Comparison of ENCODE assay signal across 18 cellular contexts in genomic region chr18:46541626-46542189, GRCh38.
A peak's percentile ranks its signal among the peaks of the same experiment; 100 is the strongest.
DNase-seq lines count a peak whose midpoint lies in the region; ATAC-seq and TF ChIP-seq lines count a peak whose summit lies in the region.
"Had no signal": no experiment of that assay in that cellular context is flagged by ENCODE, and none has a peak within 500 bp of the region (broad histone marks: within the 10 kb centered on the region; RNA-seq: fewer than 3 reads in every experiment).

No MANE protein-coding gene starts in this region.

- intact Hi-C loops in natural killer cell (cut with micrococcal nuclease) = loop anchor here (5.0 kb wide), 1 partner anchor 49 kb away; no protein-coding TSS in a partner anchor

- no peak overlapping the region for H3K4me3 ChIP-seq in Jurkat, Clone E6-1 (ENCODE audit: low read length)
- H3K4me3 ChIP-seq: BLaER1 had no signal

- DNase-seq in activated naive CD8-positive, alpha-beta T cell treated with anti-CD3 and anti-CD28 coated beads, Interleukin-2, amount 10 ng/mL, durations not matched to agents 7 days and 5 days = no peak
- no peak for DNase-seq in activated naive CD8-positive, alpha-beta T cell treated with anti-CD3 and anti-CD28 coated beads, Interleukin-2, amount 50 U/mL, for 24 hours
- peak; percentile 12 for DNase-seq in Jurkat, Clone E6-1 (ENCODE audit: low read depth, low spot score)
- no peak for DNase-seq in natural killer cell
- DNase-seq in NCI-H128 (lab: John Stamatoyannopoulos, UW; ENCODE audit: unreplicated experiment) = no peak
- DNase-seq: 8988T; BE2C; C1 segment of cervical spinal cord; CD4-positive, alpha-beta memory T cell; CD8-positive, alpha-beta memory T cell; COR-L47; DMS 273 treated with DMSO at 0.1 percent for 48 hours; DMS153; DMS79; GF-D8 had no signal

- peaks cover 4% of the 10 kb centered on the region for H3K9me3 Mint-ChIP-seq in activated naive CD8-positive, alpha-beta T cell treated with anti-CD3 and anti-CD28 coated beads, Interleukin-2, amount 10 ng/mL, durations not matched to agents 7 days and 5 days
- H3K9me3 Mint-ChIP-seq in activated naive CD8-positive, alpha-beta T cell treated with anti-CD3 and anti-CD28 coated beads, Interleukin-2, amount 50 U/mL, for 24 hours = peaks cover 4% of the 10 kb centered on the region
- peaks cover 0 to 4% of the 10 kb centered on the region in 2 donors for H3K9me3 Mint-ChIP-seq in natural killer cell
- H3K9me3 Mint-ChIP-seq: CD14-positive monocyte had no signal

- no peak for TF ChIP-seq CTCF in natural killer cell (IDR thresholded peaks at IDR 0.05)

- no peak overlapping the region for H3K4me3 Mint-ChIP-seq in activated naive CD8-positive, alpha-beta T cell treated with anti-CD3 and anti-CD28 coated beads, Interleukin-2, amount 10 ng/mL, durations not matched to agents 7 days and 5 days
- no peak overlapping the region for H3K4me3 Mint-ChIP-seq in activated naive CD8-positive, alpha-beta T cell treated with anti-CD3 and anti-CD28 coated beads, Interleukin-2, amount 50 U/mL, for 24 hours
- no peak overlapping the region for H3K4me3 Mint-ChIP-seq in natural killer cell
- H3K4me3 Mint-ChIP-seq: CD14-positive monocyte; CD4-positive, alpha-beta memory T cell; CD4-positive, CD25-positive, alpha-beta regulatory T cell; CD8-positive, alpha-beta memory T cell had no signal

- POLR2A ChIA-PET in activated naive CD8-positive, alpha-beta T cell treated with anti-CD3 and anti-CD28 coated beads, Interleukin-2, amount 10 ng/mL, durations not matched to agents 7 days and 5 days (lab: Charles Lee) = no interaction called here

- no peak overlapping the region for H3K27ac Mint-ChIP-seq in activated naive CD8-positive, alpha-beta T cell treated with anti-CD3 and anti-CD28 coated beads, Interleukin-2, amount 10 ng/mL, durations not matched to agents 7 days and 5 days
- no peak overlapping the region for H3K27ac Mint-ChIP-seq in activated naive CD8-positive, alpha-beta T cell treated with anti-CD3 and anti-CD28 coated beads, Interleukin-2, amount 50 U/mL, for 24 hours
- H3K27ac Mint-ChIP-seq in natural killer cell = no peak overlapping the region
- H3K27ac Mint-ChIP-seq: CD14-positive monocyte; CD4-positive, alpha-beta memory T cell; CD4-positive, CD25-positive, alpha-beta regulatory T cell had no signal

- peaks cover 2% of the 10 kb centered on the region for H3K27me3 Mint-ChIP-seq in activated naive CD8-positive, alpha-beta T cell treated with anti-CD3 and anti-CD28 coated beads, Interleukin-2, amount 10 ng/mL, durations not matched to agents 7 days and 5 days
- H3K27me3 Mint-ChIP-seq in activated naive CD8-positive, alpha-beta T cell treated with anti-CD3 and anti-CD28 coated beads, Interleukin-2, amount 50 U/mL, for 24 hours = peaks cover 2% of the 10 kb centered on the region
- peaks cover 7% of the 10 kb centered on the region in 2 donors for H3K27me3 Mint-ChIP-seq in natural killer cell (ENCODE audit: low read depth in 2 of 2)

- H3K4me1 Mint-ChIP-seq in activated naive CD8-positive, alpha-beta T cell treated with anti-CD3 and anti-CD28 coated beads, Interleukin-2, amount 10 ng/mL, durations not matched to agents 7 days and 5 days = peaks cover 7% of the 10 kb centered on the region
- H3K4me1 Mint-ChIP-seq in activated naive CD8-positive, alpha-beta T cell treated with anti-CD3 and anti-CD28 coated beads, Interleukin-2, amount 50 U/mL, for 24 hours = peaks cover 2% of the 10 kb centered on the region
- no peaks in the 10 kb centered on the region for H3K4me1 Mint-ChIP-seq in natural killer cell
- H3K4me1 Mint-ChIP-seq: CD14-positive monocyte; CD4-positive, CD25-positive, alpha-beta regulatory T cell had no signal

- H3K36me3 Mint-ChIP-seq in activated naive CD8-positive, alpha-beta T cell treated with anti-CD3 and anti-CD28 coated beads, Interleukin-2, amount 10 ng/mL, durations not matched to agents 7 days and 5 days = no peaks in the 10 kb centered on the region
- no peaks in the 10 kb centered on the region for H3K36me3 Mint-ChIP-seq in activated naive CD8-positive, alpha-beta T cell treated with anti-CD3 and anti-CD28 coated beads, Interleukin-2, amount 50 U/mL, for 24 hours (ENCODE audit: low read depth)
- no peaks in the 10 kb centered on the region for H3K36me3 Mint-ChIP-seq in natural killer cell
- H3K36me3 Mint-ChIP-seq: CD4-positive, alpha-beta memory T cell; CD4-positive, CD25-positive, alpha-beta regulatory T cell; CD8-positive, alpha-beta memory T cell had no signal

- peak; percentile 67 for ATAC-seq in activated naive CD8-positive, alpha-beta T cell treated with anti-CD3 and anti-CD28 coated beads, Interleukin-2, amount 10 ng/mL, durations not matched to agents 7 days and 5 days (ENCODE audit: low read depth)
- ATAC-seq in activated naive CD8-positive, alpha-beta T cell treated with anti-CD3 and anti-CD28 coated beads, Interleukin-2, amount 50 U/mL, for 24 hours = no peak
- ATAC-seq in natural killer cell = no peak
